ENCODE assay signal across 1 cellular context in the genomic region with DNA sequence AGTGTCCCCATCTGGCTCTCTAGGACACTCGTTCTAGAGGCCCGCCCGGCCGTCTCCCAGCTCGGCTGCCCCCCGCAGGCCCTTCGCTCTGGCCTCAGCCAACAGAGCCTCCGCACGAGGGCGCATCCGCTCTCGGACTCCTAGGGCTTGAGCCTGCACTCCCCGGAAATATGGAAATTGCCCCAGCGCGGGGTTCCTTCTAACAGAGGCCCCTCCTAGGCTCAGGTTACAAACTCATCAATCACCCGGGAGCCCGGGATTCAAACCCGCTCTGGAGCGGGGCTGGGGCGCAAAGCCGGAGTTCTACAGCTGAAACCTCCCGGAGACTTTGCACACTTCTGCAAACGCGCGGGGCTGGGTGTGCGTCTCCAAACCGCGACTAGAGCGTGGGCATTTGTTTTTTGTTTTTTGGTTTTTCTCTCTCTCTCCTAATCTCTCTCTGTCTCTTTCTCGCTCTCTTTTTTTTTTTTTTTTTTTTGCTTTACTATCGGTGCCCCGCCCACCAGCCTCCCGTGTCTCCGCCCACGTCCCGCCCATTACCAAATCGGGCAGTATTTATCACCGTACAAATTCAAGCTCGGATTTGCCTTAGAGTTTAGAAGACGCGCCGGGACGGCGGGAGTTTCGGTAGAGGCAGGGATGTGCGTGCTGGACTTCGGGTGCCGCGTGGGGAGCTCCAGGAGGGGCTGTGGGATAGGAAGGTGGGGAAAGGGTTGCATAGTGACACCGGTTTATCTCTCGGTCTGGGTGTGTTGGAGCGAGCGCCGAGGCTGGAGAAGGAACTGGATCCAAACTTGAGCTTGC.
TF ChIP-seq lines count a peak whose summit lies in the region.

No MANE protein-coding gene starts in this region.

TF ChIP-seq in GM12878, 131 proteins besides CTCF, POLR2A, EP300 and RAD21:
- TF ChIP-seq JUNB (IDR thresholded peaks at IDR 0.05) (no peak), SMC3 (IDR thresholded peaks at IDR 0.05; ENCODE audit: borderline replicate concordance, low read length) (peak; percentile 7; the same call in 1 of the 2 replicates), NR2C1 (IDR thresholded peaks at IDR 0.05) (no peak)
